Comparison of ENCODE assay signal across 8 cellular contexts in genomic region chr9:37752646-37753488, GRCh38. TPM values are rescaled to one million over a fixed set of nuclear protein-coding genes. Genes with fewer than 3 reads are reported as not detected.
A peak's percentile ranks its signal among the peaks of the same experiment; 100 is the strongest.
DNase-seq lines count a peak whose midpoint lies in the region; ATAC-seq and TF ChIP-seq lines count a peak whose summit lies in the region.

No MANE protein-coding gene starts in this region.

- intact Hi-C loops in mammary epithelial cell (cut with micrococcal nuclease): loop anchor here (2.0 kb wide), 1 partner anchor 176 kb away; the partner anchor contains the start of gene FBXO10
- intact Hi-C loops in aorta (cut with DNase I): no loop called here

- H2AFZ ChIP-seq in mammary epithelial cell (ENCODE audit: low read depth, low read length): peak overlapping the region; percentile 94

- dilution Hi-C loops in mammary epithelial cell (cut with HindIII; ENCODE audit: low sequenced_read_pairs): no loop called here

- ATAC-seq in aorta (ENCODE audit: low FRiP score) (no peak), GM21786 (IDR thresholded peaks at IDR 0.05; ENCODE audit: unreplicated experiment) (no peak), GM19397 (IDR thresholded peaks at IDR 0.05; ENCODE audit: unreplicated experiment) (no peak)

- H3K36me3 ChIP-seq in mammary epithelial cell (ENCODE audit: insufficient read depth, low read length) (no peaks in the 10 kb centered on the region), muscle layer of duodenum (ENCODE audit: control insufficient read depth in 1 of 2, insufficient read depth in 2 of 2, low read length in 2 of 2) (no peaks in the 10 kb centered on the region), aorta (ENCODE audit: control insufficient read depth in 1 of 2, insufficient read depth in 2 of 2, low read length in 1 of 2) (no peaks in the 10 kb centered on the region)

- in situ Hi-C loops in mammary epithelial cell (cut with MboI; ENCODE audit: low sequenced_read_pairs in 2 of 2): loop anchor here in 1 of 2 donors (25.0 kb wide), 1 partner anchor 266 kb away; the partner anchor contains the start of gene POLR1E

- no peak overlapping the region for H3K27ac ChIP-seq in mammary epithelial cell (ENCODE audit: insufficient read depth, low read depth, low read length)
- H3K27ac ChIP-seq in muscle layer of duodenum (ENCODE audit: low read length): no peak overlapping the region
- no peak overlapping the region for H3K27ac ChIP-seq in aorta (ENCODE audit: low read depth in 1 of 2, low read length in 2 of 2)

- CTCF ChIA-PET in mammary epithelial cell (lab: Charles Lee; ENCODE audit: low non-redundant PET): no interaction called here

- peaks cover 11% of the 10 kb centered on the region for H3K79me2 ChIP-seq in mammary epithelial cell (ENCODE audit: insufficient read depth, low read length)

- H3K27me3 ChIP-seq in mammary epithelial cell (ENCODE audit: insufficient read depth, low read length) (no peaks in the 10 kb centered on the region), muscle layer of duodenum (ENCODE audit: low read depth, low read length) (no peaks in the 10 kb centered on the region), aorta (ENCODE audit: control insufficient read depth in 1 of 2, insufficient read depth in 2 of 2, low read length in 1 of 2) (no peaks in the 10 kb centered on the region)

- no peak for TF ChIP-seq CTCF in mammary epithelial cell (conservative IDR thresholded peaks at IDR 0.05 in 1 of 2, IDR thresholded peaks at IDR 0.05 in 1 of 2; ENCODE audit: extremely low read depth in 1 of 2, insufficient read depth in 1 of 2, low read depth in 1 of 2, low read length in 2 of 2)

- H4K20me1 ChIP-seq in mammary epithelial cell (ENCODE audit: insufficient read depth, low read length): no peaks in the 10 kb centered on the region

- WGBS in mammary epithelial cell (ENCODE audit: low coverage, missing lambda C conversion rate): 85% methylated on average over 29 of the region's 29 CpGs
- 91 to 92% methylated on average over 29 of the region's 29 CpGs for WGBS in aorta, 2 donors

- no peaks in the 10 kb centered on the region for H3K9me3 ChIP-seq in mammary epithelial cell (replicated peaks; ENCODE audit: insufficient read depth, low read length)
- no peaks in the 10 kb centered on the region for H3K9me3 ChIP-seq in muscle layer of duodenum (ENCODE audit: control insufficient read depth in 1 of 2, low read length in 2 of 2)
- no peaks in the 10 kb centered on the region for H3K9me3 ChIP-seq in aorta (ENCODE audit: control insufficient read depth, low read length)

- H3K4me2 ChIP-seq in mammary epithelial cell (ENCODE audit: insufficient read depth, low read depth, low read length): peak overlapping the region; percentile 82

- H3K4me3 ChIP-seq in mammary epithelial cell (replicated peaks in 1 of 3; ENCODE audit: insufficient read depth in 1 of 3, low read depth in 2 of 3, low read length in 3 of 3) (peak overlapping the region; percentile 60 to 74 (median 64)), muscle layer of duodenum (ENCODE audit: low read depth in 1 of 2, low read length in 2 of 2) (peak overlapping the region; percentile 94 to 100), aorta (ENCODE audit: low read length in 2 of 2) (peak overlapping the region; percentile 71 to 93)

- H3K9ac ChIP-seq in mammary epithelial cell (ENCODE audit: insufficient read depth, low read length): no peak overlapping the region

- H3K4me1 ChIP-seq in mammary epithelial cell (ENCODE audit: insufficient read depth, low read length) (peaks cover 6% of the 10 kb centered on the region), muscle layer of duodenum (ENCODE audit: control insufficient read depth in 1 of 2, insufficient read depth in 2 of 2, low read length in 2 of 2) (peaks cover 6 to 11% of the 10 kb centered on the region in 2 donors), aorta (ENCODE audit: control insufficient read depth in 1 of 2, insufficient read depth in 2 of 2, low read length in 2 of 2) (peaks cover 0 to 3% of the 10 kb centered on the region in 2 donors)

- BruUV-seq in mammary epithelial cell (replicated peaks; lab: Mats Ljungman, UMichigan): no TSS peak

- DNase-seq in stimulated activated CD4-positive, alpha-beta T cell treated with anti-CD3 and anti-CD28 coated beads, Interleukin-12 subunit alpha, Interleukin-12 subunit beta, amount 100 ng/mL, for 48 hours (ENCODE audit: low read depth in 2 of 3, low spot score in 1 of 3): peak in 2 of 3 donors; percentile 10 to 21
- no peak for DNase-seq in stimulated activated CD4-positive, alpha-beta T cell treated with anti-CD3 and anti-CD28 coated beads, Interleukin-4, amount 100 ng/mL, for 24 hours
- DNase-seq in mammary epithelial cell (no peak), aorta (no peak), dermis blood vessel endothelial cell (no peak)

RNA-seq across cellular contexts. Expression of gene TRMT10B, which starts 0.7 kb away (rescaled TPM):
- total RNA-seq in mammary epithelial cell (1 to 10 TPM; 2.7 to 7.5 TPM), aorta (10 to 100 TPM in 1 of 2 donors, 1 to 10 TPM in 1; 8.1 to 17.4 TPM), dermis blood vessel endothelial cell (2.0 and 2.8 TPM in 2 replicates)
- polyA plus RNA-seq in mammary epithelial cell (3.7 TPM), aorta (1 to 10 TPM; 4.6 to 9.0 TPM)
- not detected for polyA minus RNA-seq in mammary epithelial cell

RNA-seq across cellular contexts. Expression of gene EXOSC3, which starts 32.0 kb away (rescaled TPM):
- 10 to 100 TPM; 24.7 to 46.5 TPM for total RNA-seq in mammary epithelial cell
- polyA plus RNA-seq in mammary epithelial cell: 37.9 TPM
- polyA minus RNA-seq in mammary epithelial cell: 8.2 TPM
- 10 to 100 TPM; 28.3 to 30.2 TPM for total RNA-seq in aorta
- 10 to 100 TPM; 17.9 to 19.8 TPM for polyA plus RNA-seq in aorta
- 28.7 and 29.4 TPM in 2 replicates for total RNA-seq in dermis blood vessel endothelial cell

RNA-seq across cellular contexts. Expression of gene DCAF10, which starts 47.7 kb away (rescaled TPM):
- 10 to 100 TPM; 24.7 to 31.7 TPM for total RNA-seq in mammary epithelial cell
- polyA plus RNA-seq in mammary epithelial cell: 22.4 TPM
- polyA minus RNA-seq in mammary epithelial cell: 61.7 TPM
- total RNA-seq in aorta: 10 to 100 TPM; 27.7 to 29.5 TPM
- 1 to 10 TPM; 8.3 to 9.4 TPM for polyA plus RNA-seq in aorta
- 22.8 and 51.7 TPM in 2 replicates for total RNA-seq in dermis blood vessel endothelial cell

Comparison
In these comparisons a context has a peak if more than half of its experiments do, and no peak if none do; other contexts are left out.
1. DNase-seq: peak in stimulated activated CD4-positive, alpha-beta T cell treated with anti-CD3 and anti-CD28 coated beads, Interleukin-12 subunit alpha, Interleukin-12 subunit beta, amount 100 ng/mL, for 48 hours (2 of 3); none in stimulated activated CD4-positive, alpha-beta T cell treated with anti-CD3 and anti-CD28 coated beads, Interleukin-4, amount 100 ng/mL, for 24 hours (single experiment), mammary epithelial cell (single experiment), aorta (0 of 2) and dermis blood vessel endothelial cell (single experiment).
2. Peak in every context shown above with its lines, with median percentiles within 50 percentile points of each other: H3K4me3 ChIP-seq.